ENCODE assay signal across 8 cellular contexts in the genomic region with DNA sequence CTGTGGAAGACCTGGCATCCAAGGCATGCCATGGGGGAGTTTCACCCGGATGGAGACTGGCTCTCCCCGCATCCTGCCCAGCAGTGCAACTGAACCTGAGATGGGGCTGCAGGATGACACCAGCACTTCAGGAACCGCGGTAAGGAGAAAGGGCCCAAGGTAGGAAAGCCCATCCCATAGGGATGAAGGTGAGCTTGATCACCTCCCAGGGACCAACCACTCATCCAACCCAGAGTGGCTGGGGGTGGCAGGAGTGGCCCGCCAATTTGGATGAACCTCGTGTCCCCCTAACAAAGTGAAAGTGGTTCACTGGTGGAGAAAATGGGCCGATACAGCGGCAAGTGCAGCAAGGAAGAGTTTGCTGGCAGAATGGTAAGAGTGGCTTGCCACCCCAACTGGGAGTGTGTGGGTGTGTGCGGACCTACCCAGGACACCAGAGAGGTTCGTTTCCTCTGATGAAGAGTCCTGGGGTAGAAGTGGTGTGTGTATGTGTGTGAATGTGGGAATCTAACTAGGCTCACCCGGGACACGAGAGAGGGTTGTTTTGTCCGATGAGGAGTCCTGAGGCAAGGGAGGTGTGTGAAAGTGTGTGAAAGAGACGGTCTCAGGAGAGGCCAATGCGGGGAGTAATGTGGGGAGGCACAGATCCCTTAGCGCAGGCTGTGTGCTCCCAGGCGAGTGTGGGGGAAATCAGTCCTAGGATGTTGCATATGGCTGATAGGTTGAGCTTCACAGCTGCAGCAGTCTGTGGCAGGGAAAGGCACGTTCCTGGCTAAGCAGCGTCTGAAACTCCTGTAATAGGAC. TPM values are rescaled to one million over a fixed set of nuclear protein-coding genes. Genes with fewer than 3 reads are reported as not detected.
DNase-seq lines count a peak whose midpoint lies in the region; ATAC-seq and TF ChIP-seq lines count a peak whose summit lies in the region.

No MANE protein-coding gene starts in this region.

- no peak overlapping the region for H3K9ac ChIP-seq in H9 (ENCODE audit: extremely low read depth, insufficient read length, low read length)

- no peaks in the 10 kb centered on the region; the same call in 1 of the 2 replicates for H3K27me3 ChIP-seq in H9 (ENCODE audit: insufficient read depth, low read length)

- no peak overlapping the region for H4K8ac ChIP-seq in H9 (replicated peaks; ENCODE audit: insufficient read length, low read depth, low read length)

- intact Hi-C loops in left cardiac atrium (cut with DNase I) (no loop called here), sciatic nerve (cut with DNase I) (no loop called here)

- peaks cover 2% of the 10 kb centered on the region for H3K23me2 ChIP-seq in H9 (ENCODE audit: insufficient read length, low read depth, low read length, poor library complexity, severe bottlenecking)

- WGBS in H9 (ENCODE audit: extremely low coverage, insufficient read length, low lambda C conversion rate) = no CpG with 5 or more reads among the region's 19 CpGs

- ATAC-seq in T-helper 17 cell = no peak
- peak; percentile 62 to 67 for ATAC-seq in left cardiac atrium
- peak; percentile 80 for ATAC-seq in sciatic nerve
- ATAC-seq in HG03159 (IDR thresholded peaks at IDR 0.05; ENCODE audit: unreplicated experiment) = no peak
- ATAC-seq in HG03196 (IDR thresholded peaks at IDR 0.05; ENCODE audit: unreplicated experiment) = no peak

- no peak overlapping the region for H2BK120ac ChIP-seq in H9 (ENCODE audit: low read depth, low read length, poor library complexity, severe bottlenecking)

- no peak overlapping the region for H3K23ac ChIP-seq in H9 (ENCODE audit: insufficient read length, low read depth, low read length)

- DNase-seq in H9 = no peak
- no peak for DNase-seq in T-helper 17 cell
- no peak for DNase-seq in left cardiac atrium
- no peak for DNase-seq in sciatic nerve (ENCODE audit: low spot score)
- DNase-seq in HuH-7.5 (ENCODE audit: low spot score) = no peak
- no peak for DNase-seq in GM19240 (ENCODE audit: insufficient read length, low spot score)

- H4K5ac ChIP-seq in H9 (ENCODE audit: insufficient read length, low read depth, low read length) = no peak overlapping the region

- H2BK20ac ChIP-seq in H9 (ENCODE audit: low read depth, low read length, poor library complexity, severe bottlenecking) = no peak overlapping the region

- no peak overlapping the region for H4K91ac ChIP-seq in H9 (ENCODE audit: insufficient read length, low read depth, low read length)

- H3K27me3 Mint-ChIP-seq in H9 (ENCODE audit: low read depth) (peaks cover 39% of the 10 kb centered on the region), T-helper 17 cell (no peaks in the 10 kb centered on the region)

- H3K9me3 ChIP-seq in H9 (ENCODE audit: control insufficient read depth, low read depth, low read length) = no peaks in the 10 kb centered on the region
- no peaks in the 10 kb centered on the region for H3K9me3 ChIP-seq in T-helper 17 cell (ENCODE audit: control insufficient read depth, low read length, poor library complexity, severe bottlenecking)

- peak overlapping the region; percentile 65 for H3K14ac ChIP-seq in H9 (ENCODE audit: insufficient read depth, low read length)

- H2AFZ ChIP-seq in H9 (ENCODE audit: low read length) = no peak overlapping the region

- H3K4me3 Mint-ChIP-seq in H9 (peak overlapping the region; percentile 48 to 56), T-helper 17 cell (peak overlapping the region; percentile 72)

- H3K27ac ChIP-seq in H9 (ENCODE audit: insufficient read length, low read depth, low read length) = no peak overlapping the region

- no peak for TF ChIP-seq CTCF in H9 (conservative IDR thresholded peaks at IDR 0.05)

- no peak overlapping the region for H2BK12ac ChIP-seq in H9 (ENCODE audit: insufficient read length, low read depth, low read length)

- no peak overlapping the region for H3T11ph ChIP-seq in H9 (ENCODE audit: low read length)

- peak overlapping the region; percentile 95 to 97 (median 96) for H3K27ac Mint-ChIP-seq in H9
- peak overlapping the region; percentile 83 for H3K27ac Mint-ChIP-seq in T-helper 17 cell

- H3K36me3 Mint-ChIP-seq in H9 (ENCODE audit: insufficient read depth in 1 of 3, low read depth in 3 of 3) (peaks cover 0 to 6% (median 0%) of the 10 kb centered on the region in 3 experiments; a peak in 2 of 7 replicates), T-helper 17 cell (ENCODE audit: low read depth) (peaks cover 4% of the 10 kb centered on the region)

- peak overlapping the region; percentile 51 for H3K4me2 ChIP-seq in H9 (ENCODE audit: insufficient read depth, insufficient read length, low read length)

- no peak overlapping the region for H2BK15ac ChIP-seq in H9 (ENCODE audit: low read depth, low read length)

- H3K4me1 ChIP-seq in H9 (ENCODE audit: insufficient read depth, low read length) = peaks cover 18% of the 10 kb centered on the region

- no peak overlapping the region for H3K4ac ChIP-seq in H9 (ENCODE audit: low read depth, low read length)

- H3K79me2 ChIP-seq in H9 (ENCODE audit: insufficient read depth, low read length) = no peaks in the 10 kb centered on the region

- H3K9me3 Mint-ChIP-seq in H9 = no peaks in the 10 kb centered on the region

- no peak overlapping the region for H2AK5ac ChIP-seq in H9 (ENCODE audit: insufficient read length, low read length)

- no peaks in the 10 kb centered on the region for H4K20me1 ChIP-seq in H9 (ENCODE audit: control insufficient read depth, insufficient read depth, insufficient read length)

- peaks cover 46 to 55% of the 10 kb centered on the region in 2 experiments for H3K4me1 Mint-ChIP-seq in H9
- H3K4me1 Mint-ChIP-seq in T-helper 17 cell = peaks cover 28% of the 10 kb centered on the region

- no peaks in the 10 kb centered on the region for H3K79me1 ChIP-seq in H9 (ENCODE audit: insufficient read depth, low read depth, low read length, poor library complexity, severe bottlenecking)

- H3K56ac ChIP-seq in H9 (ENCODE audit: insufficient read length, low read depth, low read length) = no peak overlapping the region

- H3K18ac ChIP-seq in H9 (ENCODE audit: insufficient read length, low read depth, low read length) = peak overlapping the region; percentile 23

- no peak overlapping the region for H2BK5ac ChIP-seq in H9 (ENCODE audit: insufficient read length, low read length)

RNA-seq across cellular contexts. Expression of a gene that starts 22.6 kb away (rescaled TPM):
- 0.81 and 0.83 TPM in 2 replicates for total RNA-seq in H9 (2021)
- total RNA-seq in T-helper 17 cell = 1 to 10 TPM in 1 of 2 donors, under 1 TPM in 1; 0.78 to 1.4 TPM
- not detected for total RNA-seq in left cardiac atrium
- total RNA-seq in sciatic nerve = not detected

Comparison
In these comparisons a context has a peak if more than half of its experiments do, and no peak if none do; other contexts are left out.
1. ATAC-seq: peak in left cardiac atrium (2 of 2) and sciatic nerve (single experiment); none in T-helper 17 cell (single experiment), HG03159 (single experiment) and HG03196 (single experiment).